In the genomic region with DNA sequence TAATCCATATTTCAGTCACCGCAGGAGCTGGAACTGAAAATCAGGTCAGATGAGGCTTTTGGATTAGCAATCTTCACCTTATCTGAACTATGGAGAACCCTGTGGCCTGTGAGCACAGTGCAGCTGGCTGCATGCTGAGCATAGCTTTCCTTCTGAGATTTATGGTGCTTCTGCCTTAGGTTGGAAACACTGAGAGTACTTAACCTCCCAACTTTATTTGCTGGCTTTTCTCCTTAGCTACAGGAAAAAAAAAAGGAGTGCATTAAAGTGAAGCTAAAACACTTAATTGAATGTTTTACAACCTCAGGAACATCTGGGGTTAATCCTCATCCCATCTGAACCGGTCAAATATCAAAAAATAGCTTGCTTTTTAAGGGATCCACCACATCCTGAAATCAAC, we compare ENCODE assay signal across 1 cellular context.
TF ChIP-seq lines count a peak whose summit lies in the region.

No MANE protein-coding gene starts in this region.

TF ChIP-seq in SK-N-SH treated with all-trans-retinoic acid at 6 μM for 48 hours, 23 proteins besides CTCF, POLR2A, EP300 and RAD21 (continued from another document):
- TF ChIP-seq, protein P1, sequence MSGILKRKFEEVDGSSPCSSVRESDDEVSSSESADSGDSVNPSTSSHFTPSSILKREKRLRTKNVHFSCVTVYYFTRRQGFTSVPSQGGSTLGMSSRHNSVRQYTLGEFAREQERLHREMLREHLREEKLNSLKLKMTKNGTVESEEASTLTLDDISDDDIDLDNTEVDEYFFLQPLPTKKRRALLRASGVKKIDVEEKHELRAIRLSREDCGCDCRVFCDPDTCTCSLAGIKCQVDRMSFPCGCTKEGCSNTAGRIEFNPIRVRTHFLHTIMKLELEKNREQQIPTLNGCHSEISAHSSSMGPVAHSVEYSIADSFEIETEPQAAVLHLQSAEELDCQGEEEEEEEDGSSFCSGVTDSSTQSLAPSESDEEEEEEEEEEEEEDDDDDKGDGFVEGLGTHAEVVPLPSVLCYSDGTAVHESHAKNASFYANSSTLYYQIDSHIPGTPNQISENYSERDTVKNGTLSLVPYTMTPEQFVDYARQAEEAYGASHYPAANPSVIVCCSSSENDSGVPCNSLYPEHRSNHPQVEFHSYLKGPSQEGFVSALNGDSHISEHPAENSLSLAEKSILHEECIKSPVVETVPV (CRISPR knock-in tag; IDR thresholded peaks at IDR 0.05), result no peak
- TF ChIP-seq RARB (CRISPR knock-in tag; IDR thresholded peaks at IDR 0.05) (no peak), TCF4 (CRISPR knock-in tag; IDR thresholded peaks at IDR 0.05; ENCODE audit: borderline replicate concordance) (no peak)
- TF ChIP-seq, protein P2, sequence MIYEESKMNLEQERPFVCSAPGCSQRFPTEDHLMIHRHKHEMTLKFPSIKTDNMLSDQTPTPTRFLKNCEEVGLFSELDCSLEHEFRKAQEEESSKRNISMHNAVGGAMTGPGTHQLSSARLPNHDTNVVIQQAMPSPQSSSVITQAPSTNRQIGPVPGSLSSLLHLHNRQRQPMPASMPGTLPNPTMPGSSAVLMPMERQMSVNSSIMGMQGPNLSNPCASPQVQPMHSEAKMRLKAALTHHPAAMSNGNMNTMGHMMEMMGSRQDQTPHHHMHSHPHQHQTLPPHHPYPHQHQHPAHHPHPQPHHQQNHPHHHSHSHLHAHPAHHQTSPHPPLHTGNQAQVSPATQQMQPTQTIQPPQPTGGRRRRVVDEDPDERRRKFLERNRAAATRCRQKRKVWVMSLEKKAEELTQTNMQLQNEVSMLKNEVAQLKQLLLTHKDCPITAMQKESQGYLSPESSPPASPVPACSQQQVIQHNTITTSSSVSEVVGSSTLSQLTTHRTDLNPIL (CRISPR knock-in tag; IDR thresholded peaks at IDR 0.05; ENCODE audit: low read depth), result no peak
- TF ChIP-seq, protein P3, sequence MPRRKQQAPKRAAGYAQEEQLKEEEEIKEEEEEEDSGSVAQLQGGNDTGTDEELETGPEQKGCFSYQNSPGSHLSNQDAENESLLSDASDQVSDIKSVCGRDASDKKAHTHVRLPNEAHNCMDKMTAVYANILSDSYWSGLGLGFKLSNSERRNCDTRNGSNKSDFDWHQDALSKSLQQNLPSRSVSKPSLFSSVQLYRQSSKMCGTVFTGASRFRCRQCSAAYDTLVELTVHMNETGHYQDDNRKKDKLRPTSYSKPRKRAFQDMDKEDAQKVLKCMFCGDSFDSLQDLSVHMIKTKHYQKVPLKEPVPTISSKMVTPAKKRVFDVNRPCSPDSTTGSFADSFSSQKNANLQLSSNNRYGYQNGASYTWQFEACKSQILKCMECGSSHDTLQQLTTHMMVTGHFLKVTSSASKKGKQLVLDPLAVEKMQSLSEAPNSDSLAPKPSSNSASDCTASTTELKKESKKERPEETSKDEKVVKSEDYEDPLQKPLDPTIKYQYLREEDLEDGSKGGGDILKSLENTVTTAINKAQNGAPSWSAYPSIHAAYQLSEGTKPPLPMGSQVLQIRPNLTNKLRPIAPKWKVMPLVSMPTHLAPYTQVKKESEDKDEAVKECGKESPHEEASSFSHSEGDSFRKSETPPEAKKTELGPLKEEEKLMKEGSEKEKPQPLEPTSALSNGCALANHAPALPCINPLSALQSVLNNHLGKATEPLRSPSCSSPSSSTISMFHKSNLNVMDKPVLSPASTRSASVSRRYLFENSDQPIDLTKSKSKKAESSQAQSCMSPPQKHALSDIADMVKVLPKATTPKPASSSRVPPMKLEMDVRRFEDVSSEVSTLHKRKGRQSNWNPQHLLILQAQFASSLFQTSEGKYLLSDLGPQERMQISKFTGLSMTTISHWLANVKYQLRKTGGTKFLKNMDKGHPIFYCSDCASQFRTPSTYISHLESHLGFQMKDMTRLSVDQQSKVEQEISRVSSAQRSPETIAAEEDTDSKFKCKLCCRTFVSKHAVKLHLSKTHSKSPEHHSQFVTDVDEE (CRISPR knock-in tag; IDR thresholded peaks at IDR 0.05), result no peak
